Comparison of ENCODE assay signal across 24 cellular contexts in genomic region chr12:49037947-49038237, GRCh38. TPM values are rescaled to one million over a fixed set of nuclear protein-coding genes. Genes with fewer than 3 reads are reported as not detected.
DNase-seq lines count a peak whose midpoint lies in the region; ATAC-seq, FAIRE-seq and TF ChIP-seq lines count a peak whose summit lies in the region.
"Had no signal": no experiment of that assay in that cellular context is flagged by ENCODE, and none has a peak within 500 bp of the region (broad histone marks: within the 10 kb centered on the region; RNA-seq: fewer than 3 reads in every experiment).

No MANE protein-coding gene starts in this region.

- H3K9ac ChIP-seq in GM12878 (ENCODE audit: control insufficient read depth, insufficient read depth, low read length) (no peak overlapping the region), neuronal stem cell (ENCODE audit: low read depth, low read length, poor library complexity) (no peak overlapping the region)

- no peaks in the 10 kb centered on the region for H4K20me1 ChIP-seq in OCI-LY7 (ENCODE audit: insufficient read depth, low read length)
- H4K20me1 ChIP-seq in GM12878 (ENCODE audit: control insufficient read depth, insufficient read depth) = no peaks in the 10 kb centered on the region

- H3K4ac ChIP-seq in neuronal stem cell (ENCODE audit: low read length) = no peak overlapping the region

- no peak overlapping the region for H2BK12ac ChIP-seq in neuronal stem cell (ENCODE audit: low read length)

- H3K27me3 ChIP-seq in GM12878 (replicated peaks in 1 of 2; ENCODE audit: control insufficient read depth in 2 of 2, insufficient read depth in 2 of 2, low read length in 1 of 2) (no peaks in the 10 kb centered on the region), neuronal stem cell (ENCODE audit: control insufficient read depth in 3 of 3, insufficient read depth in 3 of 3, low read depth in 1 of 3, low read length in 3 of 3) (no peaks in the 10 kb centered on the region)

- H2AFZ ChIP-seq in OCI-LY7 (ENCODE audit: low read length) (no peak overlapping the region), GM12878 (ENCODE audit: control insufficient read depth, low read depth, low read length) (no peak overlapping the region), neuronal stem cell (ENCODE audit: low read length) (no peak overlapping the region)

- no peak overlapping the region for H3K4me3 ChIP-seq in OCI-LY7 (ENCODE audit: low read depth, low read length, poor library complexity, severe bottlenecking)
- no peak overlapping the region for H3K4me3 ChIP-seq in GM12878
- H3K4me3 ChIP-seq in neuronal stem cell (ENCODE audit: low read length in 2 of 2) = no peak overlapping the region
- H3K4me3 ChIP-seq: HAP-1 had no signal

- H3K18ac ChIP-seq in neuronal stem cell (ENCODE audit: low read length) = no peak overlapping the region

- H3K4me2 ChIP-seq in OCI-LY7 (ENCODE audit: low read length) (no peak overlapping the region), GM12878 (ENCODE audit: control insufficient read depth, insufficient read depth) (no peak overlapping the region), neuronal stem cell (ENCODE audit: insufficient read depth, low read length, poor library complexity, severe bottlenecking) (no peak overlapping the region)

- CTCF ChIA-PET in OCI-LY7 (lab: Charles Lee; ENCODE audit: unreplicated experiment) (no interaction called here), GM12878 (lab: Yijun Ruan, JAX) (interaction anchor here (0.6 to 1.0 kb wide), 4 partner anchors 11 to 197 kb away, joined by 3 to 4 read pairs (median 3); no protein-coding TSS in a partner anchor)

- DNase-seq in OCI-LY7 (ENCODE audit: low spot score) (no peak), GM12878 (ENCODE audit: low read depth, low spot score) (no peak), neuronal stem cell (ENCODE audit: low spot score) (no peak), SW 1271 (lab: John Stamatoyannopoulos, UW) (no peak), substantia nigra (lab: John Stamatoyannopoulos, UW) (no peak), NCI-H1417 (lab: John Stamatoyannopoulos, UW) (no peak)
- DNase-seq: Caco-2; CD8-positive, alpha-beta T cell; GOT3; Kasumi-1; MV-4-11; NCI-H1105; NCI-H146; NCI-H2029; NCI-H446; NCI-H526; NCI-H82; NK-92 treated with Interleukin-12 subunit alpha and Interleukin-12 subunit beta, amount 100 ng/mL, for 24 hours; SHP77 treated with DMSO at 0.1 percent for 48 hours had no signal

- H3K9me3 ChIP-seq in OCI-LY7 (ENCODE audit: low read length) (no peaks in the 10 kb centered on the region), GM12878 (replicated peaks; ENCODE audit: control insufficient read depth, insufficient read depth, low read length) (no peaks in the 10 kb centered on the region), neuronal stem cell (replicated peaks in 1 of 2; ENCODE audit: control insufficient read depth in 2 of 2, insufficient read depth in 1 of 2, low read depth in 1 of 2, low read length in 2 of 2) (no peaks in the 10 kb centered on the region)
- H3K9me3 ChIP-seq: Caco-2, HAP-1 had no signal

- no peak overlapping the region for H2AK5ac ChIP-seq in neuronal stem cell (ENCODE audit: low read depth, low read length)

- TSS peak; percentile 40 for BruUV-seq in OCI-LY7 (replicated peaks; lab: Mats Ljungman, UMichigan)
- BruUV-seq in GM12878 (replicated peaks; lab: Mats Ljungman, UMichigan) = TSS peak; percentile 32

- TF ChIP-seq POLR2A in GM12878 (IDR thresholded peaks at IDR 0.05; ENCODE audit: low read depth, low read length) = no peak

- no peak overlapping the region for H2BK5ac ChIP-seq in neuronal stem cell (ENCODE audit: low read length)

- no peak for TF ChIP-seq RAD21 in GM12878 (IDR thresholded peaks at IDR 0.05; ENCODE audit: insufficient read depth, low read depth, low read length)

- ATAC-seq in GM12878 = no peak
- ATAC-seq: CD8-positive, alpha-beta T cell had no signal

- no peak overlapping the region for H2BK15ac ChIP-seq in neuronal stem cell (ENCODE audit: low read length)

- no peak overlapping the region for H3K23ac ChIP-seq in neuronal stem cell (ENCODE audit: low read depth, low read length, poor library complexity)

- no peak overlapping the region for H3K14ac ChIP-seq in neuronal stem cell (ENCODE audit: low read length)

- peaks cover 97% of the 10 kb centered on the region for H3K36me3 ChIP-seq in OCI-LY7 (ENCODE audit: insufficient read depth, low read length)
- H3K36me3 ChIP-seq in GM12878 (ENCODE audit: control insufficient read depth in 2 of 2, insufficient read depth in 2 of 2, low read length in 1 of 2) = peaks cover 26 to 67% of the 10 kb centered on the region in 2 experiments
- peaks cover 71 to 99% of the 10 kb centered on the region in 2 donors for H3K36me3 ChIP-seq in neuronal stem cell (replicated peaks in 1 of 2; ENCODE audit: control insufficient read depth in 2 of 2, insufficient read depth in 2 of 2, low read length in 2 of 2)

- H4K91ac ChIP-seq in neuronal stem cell (ENCODE audit: low read depth, low read length, poor library complexity) = no peak overlapping the region

- WGBS in GM12878 (ENCODE audit: insufficient coverage, insufficient replicate concordance, low lambda C conversion rate, missing lambda C conversion rate) = 83% methylated on average over 7 of the region's 7 CpGs
- WGBS in neuronal stem cell (ENCODE audit: extremely low coverage in 2 of 2, insufficient read length in 2 of 2, insufficient replicate concordance in 1 of 2), 2 donors = no CpG with 5 or more reads among the region's 7 CpGs

- FAIRE-seq in GM12878 (lab: Jason Lieb, UNC) = no peak
- FAIRE-seq: G401.6 had no signal

- peaks cover 18% of the 10 kb centered on the region for H3K79me1 ChIP-seq in neuronal stem cell (ENCODE audit: low read depth, low read length)

- no peak for TF ChIP-seq EP300 in GM12878 (IDR thresholded peaks at IDR 0.05; ENCODE audit: borderline replicate concordance in 1 of 2, control insufficient read depth in 1 of 2, low read depth in 2 of 2, low read length in 2 of 2)

- SMC1A ChIA-PET in GM12878 (lab: Charles Lee; ENCODE audit: uncharacterized antibody, unreplicated experiment) = no interaction called here

- peak overlapping the region; percentile 48 for H4K8ac ChIP-seq in neuronal stem cell (ENCODE audit: low read depth, low read length)

- in situ Hi-C loops in GM12878 (cut with MboI) = no loop called here

- no peak overlapping the region for H2BK120ac ChIP-seq in neuronal stem cell (ENCODE audit: low read depth, low read length)

- no peaks in the 10 kb centered on the region for H3K9me2 ChIP-seq in OCI-LY7 (ENCODE audit: insufficient read depth, low read length)

- no peaks in the 10 kb centered on the region for H3K4me1 ChIP-seq in OCI-LY7 (ENCODE audit: insufficient read depth, low read length, poor library complexity, severe bottlenecking)
- H3K4me1 ChIP-seq in GM12878 (ENCODE audit: control insufficient read depth, insufficient read depth, low read length) = no peaks in the 10 kb centered on the region
- no peaks in the 10 kb centered on the region for H3K4me1 ChIP-seq in neuronal stem cell (ENCODE audit: control insufficient read depth in 2 of 2, insufficient read depth in 1 of 2, low read depth in 1 of 2, low read length in 2 of 2)
- H3K4me1 ChIP-seq: Caco-2, HAP-1 had no signal

- TF ChIP-seq CTCF in OCI-LY7 (conservative IDR thresholded peaks at IDR 0.05; ENCODE audit: low read length) = no peak
- no peak for TF ChIP-seq CTCF in GM12878 (IDR thresholded peaks at IDR 0.05 in 2 of 3, conservative IDR thresholded peaks at IDR 0.05 in 1 of 3; ENCODE audit: control insufficient read depth in 2 of 3, extremely low read depth in 1 of 3, insufficient read depth in 1 of 3, low read depth in 3 of 3, low read length in 3 of 3)

- H3K79me2 ChIP-seq in OCI-LY7 (ENCODE audit: insufficient read depth, low read depth, low read length) (no peaks in the 10 kb centered on the region), GM12878 (ENCODE audit: control insufficient read depth, insufficient read depth, low read length) (no peaks in the 10 kb centered on the region)

- RAD21 ChIA-PET in GM12878 (lab: Charles Lee; ENCODE audit: unreplicated experiment) = interaction anchor here (1.7 kb wide), 1 partner anchor 41 kb away, joined by 6 read pairs; no protein-coding TSS in a partner anchor

- intact Hi-C loops in OCI-LY7 (cut with micrococcal nuclease; ENCODE audit: unreplicated experiment) = no loop called here
- intact Hi-C loops in GM12878 (cut with micrococcal nuclease; ENCODE audit: unreplicated experiment) = no loop called here

- POLR2A ChIA-PET in OCI-LY7 (lab: Charles Lee) (interaction anchor here (0.9 kb wide), 1 partner anchor 36 kb away, joined by 4 read pairs; no protein-coding TSS in a partner anchor), GM12878 (lab: Charles Lee) (interaction anchor here (1.5 kb wide), 1 partner anchor 21 kb away, joined by 5 read pairs; no protein-coding TSS in a partner anchor)

- no peak overlapping the region for H3K27ac ChIP-seq in OCI-LY7 (ENCODE audit: low read depth, low read length, poor library complexity, severe bottlenecking)
- no peak overlapping the region for H3K27ac ChIP-seq in GM12878 (ENCODE audit: control insufficient read depth, insufficient read depth)
- H3K27ac ChIP-seq in neuronal stem cell (replicated peaks; ENCODE audit: low read length) = no peak overlapping the region
- no peak overlapping the region for H3K27ac ChIP-seq in substantia nigra (ENCODE audit: low read depth, low read length, poor library complexity, severe bottlenecking)
- H3K27ac ChIP-seq: C4-2B, HL-60 had no signal

RNA-seq across cellular contexts. Expression of gene PRKAG1, which starts 19.3 kb away (rescaled TPM):
- total RNA-seq in OCI-LY7 (2014; rRNA removed; shearing (Covaris generic)) = 22.8 and 23.6 TPM in 2 replicates
- total RNA-seq in OCI-LY7 (2022) (41.5 and 45.9 TPM in 2 replicates), GM12878 (2014; rRNA removed) (49.5 and 58.1 TPM in 2 replicates), GM12878 (2014; rRNA removed; fragmentation: Illumina TruSeq; extraction: Trizol) (62.6 and 62.8 TPM in 2 replicates), GM12878 (2021) (43.7 and 46.4 TPM in 2 replicates)
- total RNA-seq in GM12878 (2013; cell fraction: nucleolus; rRNA removed) = 25.8 and 31.4 TPM in 2 replicates
- polyA plus RNA-seq in GM12878 (2011; ENCODE audit: low read depth) = 46.6 TPM
- polyA plus RNA-seq in GM12878 (2011; rRNA removed) (91.6 and 102 TPM in 2 replicates), GM12878 (2014; fragmentation: Illumina TruSeq; extraction: Trizol) (80.9 and 102 TPM in 2 replicates), GM12878 (2014; fragmentation: Nextera tagmentation; extraction: Ambion mirVana) (10 to 100 TPM; 61.5 to 70.9 TPM), GM12878 (2014; rRNA removed) (38.3 and 44.5 TPM in 2 replicates), GM12878 (2016; fragmentation: Nextera tagmentation; extraction: Ambion mirVana) (10 to 100 TPM; 58.5 to 60.3 TPM)
- polyA plus RNA-seq in GM12878 (2011; cell fraction: cytosol; rRNA removed) = 68.6 and 71.3 TPM in 2 replicates
- polyA plus RNA-seq in GM12878 (2011; cell fraction: nucleus; rRNA removed) = 39.9 and 44.5 TPM in 2 replicates
- polyA plus RNA-seq in GM12878 (2012) = 35.3 and 41.2 TPM in 2 replicates
- polyA minus RNA-seq in GM12878 (2011; rRNA and poly(A)+ RNA removed) = 45.2 and 54.1 TPM in 2 replicates
- 14.2 and 23.2 TPM in 2 replicates for polyA minus RNA-seq in GM12878 (2011; cell fraction: cytosol; rRNA and poly(A)+ RNA removed)
- polyA minus RNA-seq in GM12878 (2011; cell fraction: nucleus; rRNA and poly(A)+ RNA removed) = 8.8 and 19.9 TPM in 2 replicates
- polyA plus RNA-seq in neuronal stem cell (2013, experiment 1 of 2) = 36.1 TPM
- 34.4 TPM for polyA plus RNA-seq in neuronal stem cell (2013, experiment 2 of 2)

RNA-seq across cellular contexts. Expression of gene KMT2D, which starts 22.7 kb away (rescaled TPM):
- 41.8 and 43.2 TPM in 2 replicates for total RNA-seq in OCI-LY7 (2014; rRNA removed; shearing (Covaris generic))
- total RNA-seq in OCI-LY7 (2022) (122 and 129 TPM in 2 replicates), GM12878 (2014; rRNA removed) (10.7 and 13.3 TPM in 2 replicates), GM12878 (2014; rRNA removed; fragmentation: Illumina TruSeq; extraction: Trizol) (9.6 and 10.8 TPM in 2 replicates), GM12878 (2021) (57.9 and 71.5 TPM in 2 replicates)
- 68.5 and 83.4 TPM in 2 replicates for total RNA-seq in GM12878 (2013; cell fraction: nucleolus; rRNA removed)
- 9.2 TPM for polyA plus RNA-seq in GM12878 (2011; ENCODE audit: low read depth)
- polyA plus RNA-seq in GM12878 (2011; rRNA removed) (4.6 and 7.9 TPM in 2 replicates), GM12878 (2014; fragmentation: Illumina TruSeq; extraction: Trizol) (39.7 and 45.6 TPM in 2 replicates), GM12878 (2014; fragmentation: Nextera tagmentation; extraction: Ambion mirVana) (1 to 10 TPM in 1 of 2 experiments, under 1 TPM in 1; 0.51 to 1.2 TPM), GM12878 (2014; rRNA removed) (32.7 and 33.8 TPM in 2 replicates), GM12878 (2016; fragmentation: Nextera tagmentation; extraction: Ambion mirVana) (10 to 100 TPM; 10.1 to 10.6 TPM)
- polyA plus RNA-seq in GM12878 (2011; cell fraction: cytosol; rRNA removed) = 9.5 and 10.4 TPM in 2 replicates
- 51.4 and 63.1 TPM in 2 replicates for polyA plus RNA-seq in GM12878 (2011; cell fraction: nucleus; rRNA removed)
- polyA plus RNA-seq in GM12878 (2012) = 21.0 and 22.3 TPM in 2 replicates
- 15.4 and 17.8 TPM in 2 replicates for polyA minus RNA-seq in GM12878 (2011; rRNA and poly(A)+ RNA removed)
- polyA minus RNA-seq in GM12878 (2011; cell fraction: cytosol; rRNA and poly(A)+ RNA removed) = 25.7 and 28.3 TPM in 2 replicates
- 13.2 and 31.3 TPM in 2 replicates for polyA minus RNA-seq in GM12878 (2011; cell fraction: nucleus; rRNA and poly(A)+ RNA removed)
- polyA plus RNA-seq in neuronal stem cell (2013, experiment 1 of 2) = 10.4 TPM
- 10.8 TPM for polyA plus RNA-seq in neuronal stem cell (2013, experiment 2 of 2)

RNA-seq across cellular contexts. Expression of gene RHEBL1, which starts 31.9 kb away (rescaled TPM):
- 3.0 and 3.7 TPM in 2 replicates for total RNA-seq in OCI-LY7 (2014; rRNA removed; shearing (Covaris generic))
- total RNA-seq in OCI-LY7 (2022) (3.1 and 3.4 TPM in 2 replicates), GM12878 (2014; rRNA removed) (8.7 and 11.0 TPM in 2 replicates), GM12878 (2014; rRNA removed; fragmentation: Illumina TruSeq; extraction: Trizol) (5.9 and 6.4 TPM in 2 replicates), GM12878 (2021) (7.2 and 7.9 TPM in 2 replicates)
- total RNA-seq in GM12878 (2013; cell fraction: nucleolus; rRNA removed) = 1.9 and 3.7 TPM in 2 replicates
- polyA plus RNA-seq in GM12878 (2011; ENCODE audit: low read depth) = 3.8 TPM
- polyA plus RNA-seq in GM12878 (2011; rRNA removed) (13.1 and 15.3 TPM in 2 replicates), GM12878 (2014; fragmentation: Illumina TruSeq; extraction: Trizol) (5.5 and 6.2 TPM in 2 replicates), GM12878 (2014; fragmentation: Nextera tagmentation; extraction: Ambion mirVana) (10 to 100 TPM; 17.9 to 18.7 TPM), GM12878 (2014; rRNA removed) (9.2 and 11.1 TPM in 2 replicates), GM12878 (2016; fragmentation: Nextera tagmentation; extraction: Ambion mirVana) (10 to 100 TPM; 13.0 to 14.5 TPM)
- polyA plus RNA-seq in GM12878 (2011; cell fraction: cytosol; rRNA removed) = 14.7 and 20.5 TPM in 2 replicates
- 17.4 and 22.9 TPM in 2 replicates for polyA plus RNA-seq in GM12878 (2011; cell fraction: nucleus; rRNA removed)
- polyA plus RNA-seq in GM12878 (2012) = 6.2 and 6.8 TPM in 2 replicates
- polyA minus RNA-seq in GM12878 (2011; rRNA and poly(A)+ RNA removed) = 10.1 and 13.0 TPM in 2 replicates
- 3.5 and 4.5 TPM in 2 replicates for polyA minus RNA-seq in GM12878 (2011; cell fraction: cytosol; rRNA and poly(A)+ RNA removed)
- 4.4 and 5.3 TPM in 2 replicates for polyA minus RNA-seq in GM12878 (2011; cell fraction: nucleus; rRNA and poly(A)+ RNA removed)
- 4.0 TPM for polyA plus RNA-seq in neuronal stem cell (2013, experiment 1 of 2)
- polyA plus RNA-seq in neuronal stem cell (2013, experiment 2 of 2) = 4.1 TPM

RNA-seq across cellular contexts. Expression of gene DDN, which starts 38.7 kb away (rescaled TPM):
- 0.13 and 0.23 TPM in 2 replicates for total RNA-seq in OCI-LY7 (2014; rRNA removed; shearing (Covaris generic))
- total RNA-seq in OCI-LY7 (2022) (0.18 TPM in 1 of 2 replicates, not detected in the other), GM12878 (2014; rRNA removed) (9.6 and 11.4 TPM in 2 replicates), GM12878 (2014; rRNA removed; fragmentation: Illumina TruSeq; extraction: Trizol) (5.1 and 5.5 TPM in 2 replicates), GM12878 (2021) (11.5 and 13.4 TPM in 2 replicates)
- total RNA-seq in GM12878 (2013; cell fraction: nucleolus; rRNA removed) = 3.6 and 4.6 TPM in 2 replicates
- 1.5 TPM for polyA plus RNA-seq in GM12878 (2011; ENCODE audit: low read depth)
- polyA plus RNA-seq in GM12878 (2011; rRNA removed) (1.5 and 2.0 TPM in 2 replicates), GM12878 (2014; fragmentation: Illumina TruSeq; extraction: Trizol) (3.0 and 6.1 TPM in 2 replicates), GM12878 (2014; fragmentation: Nextera tagmentation; extraction: Ambion mirVana) (under 1 TPM; 0.10 to 0.22 TPM), GM12878 (2014; rRNA removed) (7.4 and 10.1 TPM in 2 replicates), GM12878 (2016; fragmentation: Nextera tagmentation; extraction: Ambion mirVana) (1 to 10 TPM in 1 of 2 experiments, under 1 TPM in 1; 0.70 to 1.0 TPM)
- 2.1 and 2.6 TPM in 2 replicates for polyA plus RNA-seq in GM12878 (2011; cell fraction: cytosol; rRNA removed)
- 4.1 and 5.1 TPM in 2 replicates for polyA plus RNA-seq in GM12878 (2011; cell fraction: nucleus; rRNA removed)
- polyA plus RNA-seq in GM12878 (2012) = 2.3 and 2.7 TPM in 2 replicates
- polyA minus RNA-seq in GM12878 (2011; rRNA and poly(A)+ RNA removed) = 1.5 and 2.7 TPM in 2 replicates
- 1.3 and 1.5 TPM in 2 replicates for polyA minus RNA-seq in GM12878 (2011; cell fraction: cytosol; rRNA and poly(A)+ RNA removed)
- 1.7 and 2.6 TPM in 2 replicates for polyA minus RNA-seq in GM12878 (2011; cell fraction: nucleus; rRNA and poly(A)+ RNA removed)
- polyA plus RNA-seq in neuronal stem cell (2013, experiment 1 of 2) = 0.10 TPM
- 0.07 TPM for polyA plus RNA-seq in neuronal stem cell (2013, experiment 2 of 2)
- total RNA-seq: M059J had no signal

RNA-seq across cellular contexts. Expression of gene DHH, which starts 56.7 kb away (rescaled TPM):
- total RNA-seq in OCI-LY7 (2014; rRNA removed; shearing (Covaris generic)) = 0.06 TPM in 1 of 2 replicates, not detected in the other
- 0.17 and 0.31 TPM in 2 replicates for total RNA-seq in OCI-LY7 (2022)
- total RNA-seq in GM12878 (2013; cell fraction: nucleolus; rRNA removed) = 0.15 and 0.22 TPM in 2 replicates
- not detected in 2 replicates for total RNA-seq in GM12878 (2014; rRNA removed)
- 0.05 TPM in 1 of 2 replicates, not detected in the other for total RNA-seq in GM12878 (2014; rRNA removed; fragmentation: Illumina TruSeq; extraction: Trizol)
- total RNA-seq in GM12878 (2021) = not detected in 2 replicates
- not detected for polyA plus RNA-seq in GM12878 (2011; ENCODE audit: low read depth)
- 0.01 TPM in 1 of 2 replicates, not detected in the other for polyA plus RNA-seq in GM12878 (2011; rRNA removed)
- not detected in 2 replicates for polyA plus RNA-seq in GM12878 (2011; cell fraction: cytosol; rRNA removed)
- polyA plus RNA-seq in GM12878 (2011; cell fraction: nucleus; rRNA removed) = 0.03 and 0.06 TPM in 2 replicates
- not detected in 2 replicates for polyA plus RNA-seq in GM12878 (2012)
- not detected in 2 replicates for polyA plus RNA-seq in GM12878 (2014; fragmentation: Illumina TruSeq; extraction: Trizol)
- not detected for polyA plus RNA-seq in GM12878 (2014; fragmentation: Nextera tagmentation; extraction: Ambion mirVana)
- 0.11 TPM in 1 of 2 replicates, not detected in the other for polyA plus RNA-seq in GM12878 (2014; rRNA removed)
- not detected for polyA plus RNA-seq in GM12878 (2016; fragmentation: Nextera tagmentation; extraction: Ambion mirVana)
- polyA minus RNA-seq in GM12878 (2011; rRNA and poly(A)+ RNA removed) = not detected in 2 replicates
- polyA minus RNA-seq in GM12878 (2011; cell fraction: cytosol; rRNA and poly(A)+ RNA removed) = not detected in 2 replicates
- polyA minus RNA-seq in GM12878 (2011; cell fraction: nucleus; rRNA and poly(A)+ RNA removed) = under 0.01 TPM in 1 of 2 replicates, not detected in the other
- 0.14 TPM for polyA plus RNA-seq in neuronal stem cell (2013, experiment 1 of 2)
- 0.12 TPM for polyA plus RNA-seq in neuronal stem cell (2013, experiment 2 of 2)
- total RNA-seq: M059J had no signal
